Comparison of ENCODE assay signal across 1 cellular context in the genomic region with DNA sequence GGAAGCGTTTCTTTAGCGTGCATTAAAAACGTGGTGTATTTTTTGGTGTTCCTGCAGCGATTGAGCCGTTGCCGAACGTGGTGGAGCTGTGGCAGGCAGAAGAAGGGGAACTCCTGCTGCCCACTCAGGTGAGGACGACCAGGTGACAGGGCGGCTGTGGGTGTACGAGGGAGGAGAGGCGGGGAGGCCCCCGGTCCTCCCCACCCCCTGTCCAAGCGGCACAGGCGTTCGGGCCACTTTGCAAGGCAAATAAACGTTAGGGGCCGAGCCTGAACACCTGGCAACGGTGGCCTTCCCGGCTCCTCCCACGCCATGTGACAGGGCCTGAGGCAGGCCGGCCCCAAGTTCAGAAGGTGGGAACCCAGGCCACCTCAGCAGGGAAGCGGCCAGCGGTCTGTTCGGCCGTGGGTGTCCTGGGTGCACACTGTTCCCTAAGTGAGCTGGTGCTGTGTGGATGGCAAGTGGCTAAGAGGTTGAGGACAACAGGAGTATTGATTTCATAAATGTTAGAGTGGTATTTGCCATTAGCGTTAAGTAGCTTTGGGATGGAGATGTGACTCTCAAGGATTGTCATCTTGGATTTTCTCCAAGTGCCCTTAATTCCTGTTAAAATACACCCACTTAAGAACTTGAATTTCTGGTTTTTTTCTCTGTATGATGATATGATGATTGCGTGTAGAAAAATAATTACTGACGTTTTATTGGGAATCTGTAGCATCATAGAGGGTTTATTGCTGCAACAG.
TF ChIP-seq lines count a peak whose summit lies in the region.

No MANE protein-coding gene starts in this region.

TF ChIP-seq in WTC11, 78 proteins besides CTCF, POLR2A, EP300 and RAD21 (continued from another document):
- TF ChIP-seq, protein P1, sequence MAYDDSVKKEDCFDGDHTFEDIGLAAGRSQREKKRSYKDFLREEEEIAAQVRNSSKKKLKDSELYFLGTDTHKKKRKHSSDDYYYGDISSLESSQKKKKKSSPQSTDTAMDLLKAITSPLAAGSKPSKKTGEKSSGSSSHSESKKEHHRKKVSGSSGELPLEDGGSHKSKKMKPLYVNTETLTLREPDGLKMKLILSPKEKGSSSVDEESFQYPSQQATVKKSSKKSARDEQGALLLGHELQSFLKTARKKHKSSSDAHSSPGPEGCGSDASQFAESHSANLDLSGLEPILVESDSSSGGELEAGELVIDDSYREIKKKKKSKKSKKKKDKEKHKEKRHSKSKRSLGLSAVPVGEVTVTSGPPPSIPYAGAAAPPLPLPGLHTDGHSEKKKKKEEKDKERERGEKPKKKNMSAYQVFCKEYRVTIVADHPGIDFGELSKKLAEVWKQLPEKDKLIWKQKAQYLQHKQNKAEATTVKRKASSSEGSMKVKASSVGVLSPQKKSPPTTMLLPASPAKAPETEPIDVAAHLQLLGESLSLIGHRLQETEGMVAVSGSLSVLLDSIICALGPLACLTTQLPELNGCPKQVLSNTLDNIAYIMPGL (CRISPR knock-in tag; IDR thresholded peaks at IDR 0.05): 0 out of 2 replicates have a peak, but pooled peaks have one; percentile 2
- TF ChIP-seq ZNF232 (CRISPR knock-in tag; IDR thresholded peaks at IDR 0.05): peak; percentile 46; the same call in 1 of the 2 replicates
- TF ChIP-seq TP53 (CRISPR knock-in tag; IDR thresholded peaks at IDR 0.05): no peak
- peak; percentile 74; the same call in 1 of the 2 replicates for TF ChIP-seq SMAD3 (CRISPR knock-in tag; IDR thresholded peaks at IDR 0.05; ENCODE audit: borderline replicate concordance)
- TF ChIP-seq, protein P2, sequence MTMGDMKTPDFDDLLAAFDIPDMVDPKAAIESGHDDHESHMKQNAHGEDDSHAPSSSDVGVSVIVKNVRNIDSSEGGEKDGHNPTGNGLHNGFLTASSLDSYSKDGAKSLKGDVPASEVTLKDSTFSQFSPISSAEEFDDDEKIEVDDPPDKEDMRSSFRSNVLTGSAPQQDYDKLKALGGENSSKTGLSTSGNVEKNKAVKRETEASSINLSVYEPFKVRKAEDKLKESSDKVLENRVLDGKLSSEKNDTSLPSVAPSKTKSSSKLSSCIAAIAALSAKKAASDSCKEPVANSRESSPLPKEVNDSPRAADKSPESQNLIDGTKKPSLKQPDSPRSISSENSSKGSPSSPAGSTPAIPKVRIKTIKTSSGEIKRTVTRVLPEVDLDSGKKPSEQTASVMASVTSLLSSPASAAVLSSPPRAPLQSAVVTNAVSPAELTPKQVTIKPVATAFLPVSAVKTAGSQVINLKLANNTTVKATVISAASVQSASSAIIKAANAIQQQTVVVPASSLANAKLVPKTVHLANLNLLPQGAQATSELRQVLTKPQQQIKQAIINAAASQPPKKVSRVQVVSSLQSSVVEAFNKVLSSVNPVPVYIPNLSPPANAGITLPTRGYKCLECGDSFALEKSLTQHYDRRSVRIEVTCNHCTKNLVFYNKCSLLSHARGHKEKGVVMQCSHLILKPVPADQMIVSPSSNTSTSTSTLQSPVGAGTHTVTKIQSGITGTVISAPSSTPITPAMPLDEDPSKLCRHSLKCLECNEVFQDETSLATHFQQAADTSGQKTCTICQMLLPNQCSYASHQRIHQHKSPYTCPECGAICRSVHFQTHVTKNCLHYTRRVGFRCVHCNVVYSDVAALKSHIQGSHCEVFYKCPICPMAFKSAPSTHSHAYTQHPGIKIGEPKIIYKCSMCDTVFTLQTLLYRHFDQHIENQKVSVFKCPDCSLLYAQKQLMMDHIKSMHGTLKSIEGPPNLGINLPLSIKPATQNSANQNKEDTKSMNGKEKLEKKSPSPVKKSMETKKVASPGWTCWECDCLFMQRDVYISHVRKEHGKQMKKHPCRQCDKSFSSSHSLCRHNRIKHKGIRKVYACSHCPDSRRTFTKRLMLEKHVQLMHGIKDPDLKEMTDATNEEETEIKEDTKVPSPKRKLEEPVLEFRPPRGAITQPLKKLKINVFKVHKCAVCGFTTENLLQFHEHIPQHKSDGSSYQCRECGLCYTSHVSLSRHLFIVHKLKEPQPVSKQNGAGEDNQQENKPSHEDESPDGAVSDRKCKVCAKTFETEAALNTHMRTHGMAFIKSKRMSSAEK (CRISPR knock-in tag; IDR thresholded peaks at IDR 0.05; ENCODE audit: borderline replicate concordance): no peak
- TF ChIP-seq TCF7 (CRISPR knock-in tag; IDR thresholded peaks at IDR 0.05; ENCODE audit: low read depth): no peak
- TF ChIP-seq ZNF425 (CRISPR knock-in tag; conservative IDR thresholded peaks at IDR 0.05): no peak
- 0 out of 2 replicates have a peak, but pooled peaks have one; percentile 41 for TF ChIP-seq ARID4B (CRISPR knock-in tag; IDR thresholded peaks at IDR 0.05; ENCODE audit: borderline replicate concordance)
